30 cellular contexts compared by ENCODE assay signal in the genomic region with DNA sequence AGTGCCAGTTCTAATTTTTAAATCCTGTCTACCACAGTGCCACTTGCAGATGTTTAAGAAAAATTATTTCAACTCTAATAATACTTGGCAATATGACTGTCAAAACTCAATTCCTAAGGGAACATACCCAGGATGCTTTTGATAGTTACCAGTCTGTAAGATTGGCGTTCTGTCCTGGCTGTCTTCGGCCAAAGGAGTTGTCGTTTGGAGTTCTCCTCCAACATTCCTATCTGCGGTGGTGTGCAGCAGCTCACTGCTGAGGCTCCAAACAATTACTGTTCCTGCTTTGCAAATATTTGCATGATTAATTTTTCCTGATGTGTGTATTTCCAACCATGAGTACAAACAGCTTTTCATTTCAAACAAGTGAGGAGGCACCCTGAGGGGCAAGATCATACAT.
"Had no signal": no experiment of that assay in that cellular context is flagged by ENCODE, and none has a peak within 500 bp of the region (broad histone marks: within the 10 kb centered on the region; RNA-seq: fewer than 3 reads in every experiment).

No MANE protein-coding gene starts in this region.

- H3K27ac Mint-ChIP-seq: activated B cell treated with CpG ODN at 0.5 μM for 24 hours; activated CD8-positive, alpha-beta T cell treated with anti-CD3 and anti-CD28 coated beads for 36 hours; activated T-helper 17 cell treated with anti-CD3 and anti-CD28 coated beads, Interleukin-2, amount 50 U/mL, for 72 hours; dendritic cell treated with granulocyte-macrophage colony-stimulating factor and Interleukin-4, amounts not matched to agents 40 ng/mL and 50 ng/mL, for 4 days; endodermal cell; nephron; stimulated activated effector memory CD8-positive, alpha-beta T cell treated with anti-CD3 and anti-CD28 coated beads, Interleukin-12 subunit alpha, Interleukin-12 subunit beta, amount 100 ng/mL, for 72 hours; stimulated activated naive CD8-positive, alpha-beta T cell treated with anti-CD3 and anti-CD28 coated beads, Interleukin-15, Interleukin-2, amounts not matched to agents 100 ng/mL and 50 ng/mL, for 24 hours; T-helper 1 cell treated with Interleukin-12 subunit alpha and Interleukin-12 subunit beta and Interleukin-4 antibody, amounts not matched to agents 30 μg/mL and 1 μg/mL, for 36 hours had no signal

- H3K9me3 ChIP-seq: heart right ventricle, lower lobe of right lung, neutrophil, pancreas, prostate gland, sigmoid colon, thoracic aorta had no signal

- DNase-seq: activated B cell treated with CpG ODN at 0.5 μM for 24 hours; activated CD4-positive, alpha-beta T cell treated with anti-CD3 and anti-CD28 coated beads, Interleukin-2, amount 50 U/mL, for 1 hour; activated CD8-positive, alpha-beta T cell treated with anti-CD3 and anti-CD28 coated beads for 36 hours; activated gamma-delta T cell treated with Interleukin-2 at 50 U/mL for 16 hours; activated naive CD4-positive, alpha-beta T cell treated with anti-CD3 and anti-CD28 coated beads, Interleukin-2, amount 50 U/mL, for 16 hours; activated T-cell treated with anti-CD3 and anti-CD28 coated beads, Interleukin-2, amount 50 U/mL, for 4 hours; amniotic stem cell; endodermal cell; foreskin melanocyte; heart right ventricle; lower lobe of right lung; pancreas; retina; sigmoid colon; small intestine; stimulated activated CD4-positive, alpha-beta T cell treated with anti-CD3 and anti-CD28 coated beads, Interleukin-4, amount 100 ng/mL, for 24 hours; T1000; trophoblast cell had no signal

- H3K9me3 Mint-ChIP-seq: endodermal cell had no signal

- H3K36me3 Mint-ChIP-seq: stimulated activated effector memory CD8-positive, alpha-beta T cell treated with anti-CD3 and anti-CD28 coated beads, Interleukin-12 subunit alpha, Interleukin-12 subunit beta, amount 100 ng/mL, for 72 hours had no signal

- H3K27me3 ChIP-seq: heart right ventricle, left lung, neutrophil, pancreas, sigmoid colon had no signal

- H3K4me3 Mint-ChIP-seq: activated B cell treated with CpG ODN at 0.5 μM for 24 hours; activated CD8-positive, alpha-beta T cell treated with anti-CD3 and anti-CD28 coated beads for 36 hours; activated T-cell treated with anti-CD3 and anti-CD28 coated beads, Interleukin-2, amount 50 U/mL, for 4 hours; activated T-helper 17 cell treated with anti-CD3 and anti-CD28 coated beads, Interleukin-2, amount 50 U/mL, for 72 hours; central memory CD8-positive, alpha-beta T cell; dendritic cell treated with granulocyte-macrophage colony-stimulating factor and Interleukin-4, amounts not matched to agents 40 ng/mL and 50 ng/mL, for 4 days; endodermal cell; nephron; stimulated activated effector memory CD8-positive, alpha-beta T cell treated with anti-CD3 and anti-CD28 coated beads, Interleukin-12 subunit alpha, Interleukin-12 subunit beta, amount 100 ng/mL, for 72 hours; stimulated activated naive CD8-positive, alpha-beta T cell treated with anti-CD3 and anti-CD28 coated beads, Interleukin-15, Interleukin-2, amounts not matched to agents 100 ng/mL and 50 ng/mL, for 24 hours; T-helper 1 cell treated with Interleukin-12 subunit alpha and Interleukin-12 subunit beta and Interleukin-4 antibody, amounts not matched to agents 30 μg/mL and 1 μg/mL, for 36 hours had no signal

- H3K4me3 ChIP-seq: heart right ventricle, left lung, lower lobe of right lung, pancreas, prostate gland, sigmoid colon, thoracic aorta had no signal

- H3K4me1 ChIP-seq: heart right ventricle, left lung, lower lobe of right lung, pancreas, prostate gland had no signal

- H3K4me1 Mint-ChIP-seq: activated B cell treated with CpG ODN at 0.5 μM for 24 hours; activated T-helper 17 cell treated with anti-CD3 and anti-CD28 coated beads, Interleukin-2, amount 50 U/mL, for 72 hours; central memory CD8-positive, alpha-beta T cell; stimulated activated effector memory CD8-positive, alpha-beta T cell treated with anti-CD3 and anti-CD28 coated beads, Interleukin-12 subunit alpha, Interleukin-12 subunit beta, amount 100 ng/mL, for 72 hours had no signal

- ATAC-seq: activated CD8-positive, alpha-beta T cell treated with anti-CD3 and anti-CD28 coated beads for 36 hours; activated T-cell treated with anti-CD3 and anti-CD28 coated beads, Interleukin-2, amount 50 U/mL, for 4 hours; activated T-helper 17 cell treated with anti-CD3 and anti-CD28 coated beads, Interleukin-2, amount 50 U/mL, for 72 hours; esophagus mucosa; heart right ventricle; left lung; lower lobe of right lung; pancreas; stimulated activated effector memory CD8-positive, alpha-beta T cell treated with anti-CD3 and anti-CD28 coated beads, Interleukin-12 subunit alpha, Interleukin-12 subunit beta, amount 100 ng/mL, for 72 hours had no signal

- H3K36me3 ChIP-seq: heart right ventricle, left lung, lower lobe of right lung, neutrophil, pancreas, prostate gland, sigmoid colon, thoracic aorta had no signal

- H3K27me3 Mint-ChIP-seq: activated B cell treated with CpG ODN at 0.5 μM for 24 hours; activated CD8-positive, alpha-beta T cell treated with anti-CD3 and anti-CD28 coated beads for 36 hours; activated T-helper 17 cell treated with anti-CD3 and anti-CD28 coated beads, Interleukin-2, amount 50 U/mL, for 72 hours; central memory CD8-positive, alpha-beta T cell; dendritic cell treated with granulocyte-macrophage colony-stimulating factor and Interleukin-4, amounts not matched to agents 40 ng/mL and 50 ng/mL, for 4 days had no signal

- H3K27ac ChIP-seq: heart right ventricle, left lung, lower lobe of right lung, neutrophil, pancreas, prostate gland, sigmoid colon, thoracic aorta had no signal
